ENCODE assay signal across 14 cellular contexts in genomic region chr3:197468866-197469382, GRCh38.
DNase-seq lines count a peak whose midpoint lies in the region; ATAC-seq, FAIRE-seq and TF ChIP-seq lines count a peak whose summit lies in the region.
"Had no signal": no experiment of that assay in that cellular context is flagged by ENCODE, and none has a peak within 500 bp of the region (broad histone marks: within the 10 kb centered on the region; RNA-seq: fewer than 3 reads in every experiment).

No MANE protein-coding gene starts in this region.

- dilution Hi-C loops in endothelial cell of umbilical vein (cut with MboI; ENCODE audit: extremely low pct_ligation_motif_present, low sequenced_read_pairs), result no loop called here

- H4K5ac ChIP-seq in mesendoderm (ENCODE audit: low read length), result no peak overlapping the region

- H3K4ac ChIP-seq in mesendoderm (ENCODE audit: low read depth, low read length), result no peak overlapping the region

- H3K9me3 ChIP-seq in right atrium auricular region (no peaks in the 10 kb centered on the region), endothelial cell of umbilical vein (replicated peaks; ENCODE audit: control insufficient read depth, insufficient read depth, low read length) (no peaks in the 10 kb centered on the region), upper lobe of left lung (no peaks in the 10 kb centered on the region)
- H3K9me3 ChIP-seq: HAP-1 had no signal

- no peak overlapping the region for H3K4me3 ChIP-seq in right atrium auricular region
- H3K4me3 ChIP-seq in endothelial cell of umbilical vein (replicated peaks in 1 of 3; ENCODE audit: insufficient read depth in 1 of 3, low read depth in 1 of 3, low read length in 3 of 3), result no peak overlapping the region
- no peak overlapping the region for H3K4me3 ChIP-seq in mesendoderm (ENCODE audit: low read length)
- H3K4me3 ChIP-seq in upper lobe of left lung, result no peak overlapping the region
- H3K4me3 ChIP-seq: HAP-1, skin epidermis had no signal

- DNase-seq in left ventricle myocardium superior (no peak), right atrium auricular region (ENCODE audit: low spot score) (no peak), endothelial cell of umbilical vein (ENCODE audit: low read depth, low spot score) (no peak), mesendoderm (no peak), upper lobe of left lung (no peak), T-helper 9 cell (no peak)
- DNase-seq in central memory CD4-positive, alpha-beta T cell, result no peak
- DNase-seq: activated CD4-positive, alpha-beta T cell treated with anti-CD3 and anti-CD28 coated beads, Interleukin-2, amount 10 ng/mL, durations not matched to agents 7 days and 5 days; naive B cell; NCI-H1092 treated with DMSO at 0.1 percent for 48 hours had no signal

- intact Hi-C loops in left ventricle myocardium superior (cut with micrococcal nuclease) (no loop called here), endothelial cell of umbilical vein (cut with micrococcal nuclease) (no loop called here)

- H3K56ac ChIP-seq in mesendoderm (ENCODE audit: low read length), result no peak overlapping the region

- no TSS peak for BruUV-seq in endothelial cell of umbilical vein (replicated peaks; lab: Mats Ljungman, UMichigan)

- H3K9me1 ChIP-seq in endothelial cell of umbilical vein (replicated peaks; ENCODE audit: control insufficient read depth, extremely low read depth, insufficient read depth, low read length), result no peaks in the 10 kb centered on the region

- TF ChIP-seq POLR2A in endothelial cell of umbilical vein (IDR thresholded peaks at IDR 0.05; ENCODE audit: low read depth, low read length) (no peak), upper lobe of left lung (IDR thresholded peaks at IDR 0.05) (no peak)

- H2AFZ ChIP-seq in endothelial cell of umbilical vein (ENCODE audit: low read depth, low read length), result no peak overlapping the region

- no CpG with 5 or more reads among the region's 5 CpGs for WGBS in mesendoderm (ENCODE audit: extremely low coverage, insufficient coverage, low lambda C conversion rate)
- 49 to 53% methylated on average over 3 to 5 of the region's 5 CpGs for WGBS in upper lobe of left lung, 2 donors

- H2BK15ac ChIP-seq in mesendoderm (replicated peaks; ENCODE audit: low read depth), result no peak overlapping the region

- no peak overlapping the region for H2BK120ac ChIP-seq in mesendoderm (ENCODE audit: low read depth, low read length)

- TF ChIP-seq EP300 in upper lobe of left lung (IDR thresholded peaks at IDR 0.05), result no peak

- no peak overlapping the region for H4K8ac ChIP-seq in mesendoderm (ENCODE audit: low read depth, low read length)

- no peaks in the 10 kb centered on the region for H4K20me1 ChIP-seq in endothelial cell of umbilical vein (replicated peaks; ENCODE audit: control insufficient read depth, extremely low read depth, insufficient read depth, low read length)

- H3K27me3 ChIP-seq in right atrium auricular region (no peaks in the 10 kb centered on the region), endothelial cell of umbilical vein (ENCODE audit: control insufficient read depth in 2 of 2, insufficient read depth in 2 of 2, low read length in 2 of 2) (no peaks in the 10 kb centered on the region), mesendoderm (ENCODE audit: insufficient read depth, low read length, poor library complexity) (no peaks in the 10 kb centered on the region), upper lobe of left lung (no peaks in the 10 kb centered on the region)

- peaks cover 0 to 12% of the 10 kb centered on the region in 2 donors for H3K4me1 ChIP-seq in right atrium auricular region
- H3K4me1 ChIP-seq in endothelial cell of umbilical vein (ENCODE audit: control insufficient read depth, extremely low read depth, insufficient read depth, low read length), result peaks cover 30% of the 10 kb centered on the region
- peaks cover 15% of the 10 kb centered on the region for H3K4me1 ChIP-seq in mesendoderm (ENCODE audit: control insufficient read depth, low read depth, low read length)
- no peaks in the 10 kb centered on the region for H3K4me1 ChIP-seq in upper lobe of left lung

- H3K9ac ChIP-seq in endothelial cell of umbilical vein (replicated peaks; ENCODE audit: extremely low read depth, insufficient read depth, low read length), result no peak overlapping the region
- H3K9ac ChIP-seq in mesendoderm (ENCODE audit: low read length), result no peak overlapping the region

- TF ChIP-seq CTCF in right atrium auricular region (IDR thresholded peaks at IDR 0.05) (no peak), endothelial cell of umbilical vein (IDR thresholded peaks at IDR 0.05; ENCODE audit: extremely low read depth in 1 of 2, insufficient read depth in 1 of 2, low read depth in 1 of 2, low read length in 2 of 2) (no peak), upper lobe of left lung (IDR thresholded peaks at IDR 0.05) (no peak)

- POLR2A ChIA-PET in endothelial cell of umbilical vein (lab: Charles Lee), result no interaction called here

- H3K36me3 ChIP-seq in right atrium auricular region (no peaks in the 10 kb centered on the region), endothelial cell of umbilical vein (ENCODE audit: control insufficient read depth in 2 of 2, extremely low read depth in 1 of 2, insufficient read depth in 2 of 2, low read length in 2 of 2) (no peaks in the 10 kb centered on the region), mesendoderm (ENCODE audit: control insufficient read depth, insufficient read depth, low read length) (no peaks in the 10 kb centered on the region), upper lobe of left lung (no peaks in the 10 kb centered on the region)
- H3K36me3 ChIP-seq: HAP-1 had no signal

- H3K18ac ChIP-seq in mesendoderm (ENCODE audit: low read length), result peak overlapping the region; percentile 10

- H2BK5ac ChIP-seq in mesendoderm (ENCODE audit: low read length), result no peak overlapping the region

- H3K4me2 ChIP-seq in endothelial cell of umbilical vein (ENCODE audit: insufficient read depth, low read length), result no peak overlapping the region
- H3K4me2 ChIP-seq in mesendoderm (ENCODE audit: low read length), result no peak overlapping the region

- H3K79me2 ChIP-seq in endothelial cell of umbilical vein (ENCODE audit: control insufficient read depth, insufficient read depth, low read length) (no peaks in the 10 kb centered on the region), mesendoderm (ENCODE audit: control insufficient read depth, insufficient read depth, low read length) (no peaks in the 10 kb centered on the region)

- peak; percentile 42 for ATAC-seq in left ventricle myocardium superior
- no peak for ATAC-seq in upper lobe of left lung (ENCODE audit: low FRiP score in 2 of 2)
- no peak for ATAC-seq in GM19395 (IDR thresholded peaks at IDR 0.05; ENCODE audit: unreplicated experiment)

- H3K27ac ChIP-seq in right atrium auricular region, result no peak overlapping the region
- H3K27ac ChIP-seq in endothelial cell of umbilical vein (ENCODE audit: insufficient read depth, low read depth, low read length), result no peak overlapping the region
- no peak overlapping the region for H3K27ac ChIP-seq in mesendoderm (ENCODE audit: low read depth, low read length)
- H3K27ac ChIP-seq in upper lobe of left lung, result no peak overlapping the region

- H3K23ac ChIP-seq in mesendoderm (ENCODE audit: low read length), result no peak overlapping the region

- H3K79me1 ChIP-seq in mesendoderm (ENCODE audit: low read length), result no peaks in the 10 kb centered on the region

- H2AK5ac ChIP-seq in mesendoderm (ENCODE audit: low read length), result no peak overlapping the region

- FAIRE-seq in endothelial cell of umbilical vein (lab: Jason Lieb, UNC), result peak; percentile 31
- FAIRE-seq: GM19239 had no signal

- CTCF ChIA-PET in endothelial cell of umbilical vein (lab: Charles Lee), result interaction anchor here (2.0 kb wide), 1 partner anchor 10 kb away, joined by 6 read pairs; no protein-coding TSS in a partner anchor

TF ChIP-seq in endothelial cell of umbilical vein, 7 proteins besides CTCF, POLR2A, EP300 and RAD21:
- TF ChIP-seq FOS (IDR thresholded peaks at IDR 0.05; ENCODE audit: borderline replicate concordance, insufficient read depth, low read length) (no peak), EZH2 (IDR thresholded peaks at IDR 0.05; ENCODE audit: borderline replicate concordance, low read depth, low read length, severe bottlenecking) (no peak), JUN (IDR thresholded peaks at IDR 0.05; ENCODE audit: borderline replicate concordance, insufficient read depth, insufficient read length, low read depth) (no peak), MYC (IDR thresholded peaks at IDR 0.05; ENCODE audit: low read depth, low read length) (no peak)
